12 cellular contexts compared by ENCODE assay signal in genomic region chr1:12475158-12475934, GRCh38.
A peak's percentile ranks its signal among the peaks of the same experiment; 100 is the strongest.
DNase-seq lines count a peak whose midpoint lies in the region; ATAC-seq and TF ChIP-seq lines count a peak whose summit lies in the region.
"Had no signal": no experiment of that assay in that cellular context is flagged by ENCODE, and none has a peak within 500 bp of the region (broad histone marks: within the 10 kb centered on the region; RNA-seq: fewer than 3 reads in every experiment).

No MANE protein-coding gene starts in this region.

- H3K18ac ChIP-seq in mesenchymal stem cell (ENCODE audit: low read depth in 1 of 2, low read length in 2 of 2), result peak overlapping the region in 1 of 2 experiments; percentile 48

- H2AK5ac ChIP-seq in mesenchymal stem cell (ENCODE audit: low read length, severe bottlenecking), result no peak overlapping the region

- no peak for TF ChIP-seq CTCF in upper lobe of right lung (IDR thresholded peaks at IDR 0.05)

- DNase-seq in activated T-cell treated with anti-CD3 and anti-CD28 coated beads, Interleukin-2, amount 50 U/mL, for 72 hours, result no peak
- DNase-seq in activated T-cell treated with anti-CD3 and anti-CD28 coated beads for 4 hours (no peak), mesenchymal stem cell (no peak), upper lobe of right lung (no peak), midbrain (lab: John Stamatoyannopoulos, UW) (no peak)
- no peak for DNase-seq in activated naive CD8-positive, alpha-beta T cell treated with anti-CD3 and anti-CD28 coated beads, Interleukin-2, amount 50 U/mL, for 24 hours
- DNase-seq: activated CD4-positive, CD25-positive, alpha-beta regulatory T cell treated with anti-CD3 and anti-CD28 coated beads, Interleukin-2, amount 50 U/mL, for 72 hours; Caco-2; cortex of kidney; NCI-H748 treated with DMSO at 0.1 percent for 48 hours had no signal

- no peaks in the 10 kb centered on the region for H3K27me3 Mint-ChIP-seq in activated T-cell treated with anti-CD3 and anti-CD28 coated beads, Interleukin-2, amount 50 U/mL, for 72 hours (ENCODE audit: low read depth)
- H3K27me3 Mint-ChIP-seq in activated naive CD8-positive, alpha-beta T cell treated with anti-CD3 and anti-CD28 coated beads, Interleukin-2, amount 50 U/mL, for 24 hours, result no peaks in the 10 kb centered on the region

- no peak overlapping the region for H2BK120ac ChIP-seq in mesenchymal stem cell (ENCODE audit: low read depth, low read length)

- no peak overlapping the region for H2BK12ac ChIP-seq in mesenchymal stem cell (ENCODE audit: low read length in 2 of 2)

- H3K4me2 ChIP-seq in mesenchymal stem cell (ENCODE audit: low read length, poor library complexity, severe bottlenecking), result no peak overlapping the region

- no peaks in the 10 kb centered on the region for H3K9me3 Mint-ChIP-seq in activated T-cell treated with anti-CD3 and anti-CD28 coated beads, Interleukin-2, amount 50 U/mL, for 72 hours
- H3K9me3 Mint-ChIP-seq in activated naive CD8-positive, alpha-beta T cell treated with anti-CD3 and anti-CD28 coated beads, Interleukin-2, amount 50 U/mL, for 24 hours, result no peaks in the 10 kb centered on the region

- peak overlapping the region; percentile 2 for H3K27ac Mint-ChIP-seq in activated T-cell treated with anti-CD3 and anti-CD28 coated beads, Interleukin-2, amount 50 U/mL, for 72 hours
- H3K27ac Mint-ChIP-seq in activated naive CD8-positive, alpha-beta T cell treated with anti-CD3 and anti-CD28 coated beads, Interleukin-2, amount 50 U/mL, for 24 hours, result peak overlapping the region; percentile 99

- peaks cover 8% of the 10 kb centered on the region for H3K4me1 ChIP-seq in mesenchymal stem cell (ENCODE audit: control insufficient read depth, insufficient read depth, low read depth, low read length)
- H3K4me1 ChIP-seq in upper lobe of right lung, result peaks cover 77% of the 10 kb centered on the region

- no peaks in the 10 kb centered on the region for H3K36me3 Mint-ChIP-seq in activated T-cell treated with anti-CD3 and anti-CD28 coated beads, Interleukin-2, amount 50 U/mL, for 72 hours (ENCODE audit: insufficient read depth in 2 of 2)
- peaks cover 54% of the 10 kb centered on the region for H3K36me3 Mint-ChIP-seq in activated naive CD8-positive, alpha-beta T cell treated with anti-CD3 and anti-CD28 coated beads, Interleukin-2, amount 50 U/mL, for 24 hours (ENCODE audit: low read depth)

- no peaks in the 10 kb centered on the region for H3K9me3 ChIP-seq in mesenchymal stem cell (ENCODE audit: control insufficient read depth, low read length)
- no peaks in the 10 kb centered on the region for H3K9me3 ChIP-seq in upper lobe of right lung

- H3K14ac ChIP-seq in mesenchymal stem cell (ENCODE audit: low read length in 2 of 2), result no peak overlapping the region

- no peak overlapping the region for H3K9ac ChIP-seq in mesenchymal stem cell (ENCODE audit: low read length)

- no peak overlapping the region for H2BK5ac ChIP-seq in mesenchymal stem cell (ENCODE audit: low read depth, low read length, poor library complexity, severe bottlenecking)

- H3K79me1 ChIP-seq in mesenchymal stem cell (replicated peaks; ENCODE audit: low read length, poor library complexity, severe bottlenecking), result no peaks in the 10 kb centered on the region

- H2BK15ac ChIP-seq in mesenchymal stem cell (ENCODE audit: low read depth, poor library complexity, severe bottlenecking), result no peak overlapping the region

- H3K27me3 ChIP-seq in mesenchymal stem cell (ENCODE audit: control insufficient read depth in 1 of 2, insufficient read depth in 1 of 2, low read length in 2 of 2) (peaks cover 0 to 8% of the 10 kb centered on the region in 2 experiments), upper lobe of right lung (no peaks in the 10 kb centered on the region)

- no peak overlapping the region for H3K27ac ChIP-seq in mesenchymal stem cell (ENCODE audit: low read length, poor library complexity, severe bottlenecking)
- peak overlapping the region; percentile 49 for H3K27ac ChIP-seq in upper lobe of right lung

- no peak overlapping the region for H4K91ac ChIP-seq in mesenchymal stem cell (ENCODE audit: low read length)

- H4K8ac ChIP-seq in mesenchymal stem cell (ENCODE audit: low read length), result peak overlapping the region; percentile 7

- no peak overlapping the region for H3K23ac ChIP-seq in mesenchymal stem cell (ENCODE audit: low read length in 2 of 2)

- peaks cover 97% of the 10 kb centered on the region for H3K4me1 Mint-ChIP-seq in activated T-cell treated with anti-CD3 and anti-CD28 coated beads, Interleukin-2, amount 50 U/mL, for 72 hours (ENCODE audit: low read depth)
- H3K4me1 Mint-ChIP-seq in activated naive CD8-positive, alpha-beta T cell treated with anti-CD3 and anti-CD28 coated beads, Interleukin-2, amount 50 U/mL, for 24 hours, result peaks cover 98% of the 10 kb centered on the region

- WGBS in mesenchymal stem cell, result 93% methylated on average over 2 of the region's 4 CpGs

- no peak overlapping the region for H3K4me3 ChIP-seq in mesenchymal stem cell (ENCODE audit: insufficient read depth in 1 of 2, low read depth in 1 of 2, low read length in 2 of 2)
- H3K4me3 ChIP-seq in upper lobe of right lung, result no peak overlapping the region

- no peak for ATAC-seq in activated T-cell treated with anti-CD3 and anti-CD28 coated beads, Interleukin-2, amount 50 U/mL, for 72 hours (replicated peaks in 1 of 2)
- ATAC-seq in activated naive CD8-positive, alpha-beta T cell treated with anti-CD3 and anti-CD28 coated beads, Interleukin-2, amount 50 U/mL, for 24 hours, result no peak
- ATAC-seq in upper lobe of right lung (peak; percentile 6), HG03469 (IDR thresholded peaks at IDR 0.05; ENCODE audit: unreplicated experiment) (no peak), HG02840 (IDR thresholded peaks at IDR 0.05; ENCODE audit: low FRiP score, unreplicated experiment) (no peak)

- H3K4ac ChIP-seq in mesenchymal stem cell (ENCODE audit: low read depth in 1 of 2, low read length in 2 of 2), result no peak overlapping the region

- H3K4me3 Mint-ChIP-seq in activated T-cell treated with anti-CD3 and anti-CD28 coated beads, Interleukin-2, amount 50 U/mL, for 72 hours, result peak overlapping the region in 1 of 2 donors; percentile 28
- H3K4me3 Mint-ChIP-seq in activated naive CD8-positive, alpha-beta T cell treated with anti-CD3 and anti-CD28 coated beads, Interleukin-2, amount 50 U/mL, for 24 hours, result peak overlapping the region; percentile 10

- H3K36me3 ChIP-seq in mesenchymal stem cell (ENCODE audit: control insufficient read depth in 1 of 2, insufficient read depth in 2 of 2, low read depth in 1 of 2, low read length in 2 of 2) (peaks cover 0 to 9% of the 10 kb centered on the region in 2 experiments), upper lobe of right lung (peaks cover 4% of the 10 kb centered on the region)

- no peak overlapping the region for H2AFZ ChIP-seq in mesenchymal stem cell (ENCODE audit: low read depth, low read length)

- intact Hi-C loops in upper lobe of right lung (cut with DNase I), result no loop called here
